8 cellular contexts compared by ENCODE assay signal in genomic region chr1:88683848-88684481, GRCh38. TPM values are rescaled to one million over a fixed set of nuclear protein-coding genes. Genes with fewer than 3 reads are reported as not detected.
A peak's percentile ranks its signal among the peaks of the same experiment; 100 is the strongest.
DNase-seq lines count a peak whose midpoint lies in the region; TF ChIP-seq lines count a peak whose summit lies in the region.

PKN2 (plus strand) TSS chr1:88684273; CDS start chr1:88684581, 308 bp downstream.

- H3K27me3 ChIP-seq in GM23248 (replicated peaks; ENCODE audit: insufficient read depth), result no peaks in the 10 kb centered on the region
- no peaks in the 10 kb centered on the region for H3K27me3 ChIP-seq in esophagus muscularis mucosa

- H3K9ac ChIP-seq in GM23248, result peak within 1 kb of the TSS; percentile 92

- peak; percentile 59 for TF ChIP-seq POLR2A in esophagus muscularis mucosa (IDR thresholded peaks at IDR 0.05; ENCODE audit: low read depth)

- H3K27ac ChIP-seq in GM23248 (peak within 1 kb of the TSS; percentile 89), esophagus muscularis mucosa (replicated peaks in 1 of 4) (peak within 1 kb of the TSS; percentile 94 to 98 (median 96))

- H4K20me1 ChIP-seq in GM23248 (ENCODE audit: insufficient read depth), result no peaks in the 10 kb centered on the region

- H3F3A ChIP-seq in GM23248 (ENCODE audit: insufficient read depth), result peaks cover 16% of the 10 kb centered on the region

- in situ Hi-C loops in GM23248 (cut with MboI), result no loop called here

- peak within 1 kb of the TSS; percentile 98 for H2AFZ ChIP-seq in GM23248

- no peak for TF ChIP-seq EP300 in esophagus muscularis mucosa (IDR thresholded peaks at IDR 0.05)

- H3K9me2 ChIP-seq in GM23248 (ENCODE audit: insufficient read depth), result no peaks in the 10 kb centered on the region

- peaks cover 52% of the 10 kb centered on the region for H3K79me2 ChIP-seq in GM23248 (ENCODE audit: insufficient read depth)

- H3K9me3 ChIP-seq in GM23248 (ENCODE audit: low read depth) (no peaks in the 10 kb centered on the region), esophagus muscularis mucosa (no peaks in the 10 kb centered on the region)

- H3K4me1 ChIP-seq in GM23248 (ENCODE audit: insufficient read depth) (peaks cover 25% of the 10 kb centered on the region), esophagus muscularis mucosa (peaks cover 32 to 44% (median 38%) of the 10 kb centered on the region in 4 donors)

- no peaks in the 10 kb centered on the region for H3K36me3 ChIP-seq in GM23248 (ENCODE audit: low read depth)
- no peaks in the 10 kb centered on the region for H3K36me3 ChIP-seq in esophagus muscularis mucosa

- WGBS in GM23248 (ENCODE audit: low coverage in 1 of 2, low lambda C conversion rate in 2 of 2, missing lambda C conversion rate in 2 of 2), 2 experiments, result 0 to 2% methylated on average over 40 to 54 of the region's 58 CpGs
- 0% methylated on average over 34 of the region's 58 CpGs for WGBS in esophagus muscularis mucosa

- H3K4me2 ChIP-seq in GM23248 (ENCODE audit: unreplicated experiment), result peak within 1 kb of the TSS; percentile 98

- intact Hi-C loops in esophagus muscularis mucosa (cut with DNase I), result loop anchor here (2.0 to 10.0 kb wide), 2 partner anchors 47 to 201 kb away; no protein-coding TSS in a partner anchor

- DNase-seq in Daoy (ENCODE audit: low read depth), result peak; percentile 100
- DNase-seq in GM23248, result peak; percentile 100
- peak; percentile 97 to 98 for DNase-seq in Kasumi-1 (lab: John Stamatoyannopoulos, UW)
- DNase-seq in RKO (ENCODE audit: low spot score), result peak; percentile 97
- peak; percentile 97 for DNase-seq in activated T-helper 1 cell treated with Interleukin-2 at 50 U/mL for 16 hours (ENCODE audit: low read depth)
- peak; percentile 99 for DNase-seq in esophagus muscularis mucosa (ENCODE audit: extremely low spot score)
- peak; percentile 99 for DNase-seq in myocyte (ENCODE audit: low read depth)
- peak; percentile 95 to 96 for DNase-seq in stimulated activated CD8-positive, alpha-beta memory T cell treated with anti-CD3 and anti-CD28 coated beads, Interleukin-7, amount 100 ng/mL, for 48 hours (ENCODE audit: extremely low read depth in 1 of 2, low read depth in 1 of 2)

- peak within 1 kb of the TSS; percentile 98 for H3K4me3 ChIP-seq in GM23248
- peak within 1 kb of the TSS; percentile 94 to 98 (median 98) for H3K4me3 ChIP-seq in esophagus muscularis mucosa

- TF ChIP-seq CTCF in esophagus muscularis mucosa (IDR thresholded peaks at IDR 0.05), result peak; percentile 27 to 40 (median 34)

RNA-seq across cellular contexts. Expression of gene PKN2, which starts in this region (rescaled TPM):
- 31.7 and 35.7 TPM in 2 replicates for total RNA-seq in Daoy (2014; rRNA removed; shearing (Covaris generic))
- 22.3 and 32.6 TPM in 2 replicates for total RNA-seq in GM23248 (2014; rRNA removed; shearing (Covaris generic))
- 19.6 and 24.0 TPM in 2 replicates for polyA plus RNA-seq in GM23248 (2016; fragmentation: Nextera tagmentation; extraction: Ambion mirVana)
- total RNA-seq in esophagus muscularis mucosa, result 10 to 100 TPM; 27.2 to 39.9 (median 34.3) TPM
- 22.6 and 23.9 TPM in 2 replicates for total RNA-seq in myocyte
- 7.1 TPM for polyA plus RNA-seq in myocyte (2012)

Comparison
In these comparisons a context has a peak if more than half of its experiments do, and no peak if none do; other contexts are left out.
1. Peak in every context shown above with its lines: DNase-seq, H3K4me3 ChIP-seq and H3K27ac ChIP-seq.